In genomic region chr5:14628346-14628745, GRCh38 we compare ENCODE assay signal across 8 cellular contexts. TPM values are rescaled to one million over a fixed set of nuclear protein-coding genes. Genes with fewer than 3 reads are reported as not detected.
A peak's percentile ranks its signal among the peaks of the same experiment; 100 is the strongest.
DNase-seq lines count a peak whose midpoint lies in the region; ATAC-seq and TF ChIP-seq lines count a peak whose summit lies in the region.

No MANE protein-coding gene starts in this region.

- H3K27me3 Mint-ChIP-seq in WTC11 (ENCODE audit: low read depth), result no peaks in the 10 kb centered on the region

- POLR2A ChIA-PET in WTC11 (lab: Charles Lee), result no interaction called here

- no peaks in the 10 kb centered on the region for H3K9me3 Mint-ChIP-seq in WTC11

- no peaks in the 10 kb centered on the region for H3K36me3 Mint-ChIP-seq in WTC11

- TF ChIP-seq CTCF in AG09309 (IDR thresholded peaks at IDR 0.05; ENCODE audit: control insufficient read depth, insufficient read depth, low read depth, low read length, missing control alignments), result no peak
- no peak for TF ChIP-seq CTCF in WTC11 (IDR thresholded peaks at IDR 0.05)
- TF ChIP-seq CTCF in retinal pigment epithelial cell (conservative IDR thresholded peaks at IDR 0.05; ENCODE audit: low read depth, low read length), result no peak

- in situ Hi-C loops in G401 (cut with HindIII; ENCODE audit: low sequenced_read_pairs), result no loop called here

- peak; percentile 53; the same call in 1 of the 2 replicates for ATAC-seq in WTC11
- ATAC-seq in GM21367 (IDR thresholded peaks at IDR 0.05; ENCODE audit: unreplicated experiment), result no peak

- no peak overlapping the region for H3K4me3 Mint-ChIP-seq in WTC11

- H3K27ac Mint-ChIP-seq in WTC11, result no peak overlapping the region

- CTCF ChIA-PET in WTC11 (lab: Charles Lee), result interaction anchor here (0.7 kb wide), 1 partner anchor 264 kb away, joined by 3 read pairs; no protein-coding TSS in a partner anchor

- H3K4me1 Mint-ChIP-seq in WTC11, result peaks cover 4% of the 10 kb centered on the region

- no peak overlapping the region for H3K4me3 ChIP-seq in AG09309 (ENCODE audit: control insufficient read depth, low read depth, low read length)
- no peak overlapping the region for H3K4me3 ChIP-seq in retinal pigment epithelial cell (ENCODE audit: low read length)

- DNase-seq in AG09309 (ENCODE audit: low read depth) (peak; percentile 1), HPDE6-E6E7 (ENCODE audit: extremely low spot score) (peak; percentile 26), WTC11 (ENCODE audit: low spot score) (peak; percentile 65), retinal pigment epithelial cell (ENCODE audit: low read depth) (peak; percentile 24), cerebellar nuclear complex (lab: John Stamatoyannopoulos, UW) (no peak), G401 (ENCODE audit: low spot score) (no peak)
- DNase-seq in effector CD4-positive, alpha-beta T cell, result peak; percentile 22

TF ChIP-seq in WTC11, 78 proteins besides CTCF, POLR2A, EP300 and RAD21:
- TF ChIP-seq ARID4B (CRISPR knock-in tag; IDR thresholded peaks at IDR 0.05; ENCODE audit: borderline replicate concordance) (0 out of 2 replicates have a peak, but pooled peaks have one; percentile 29), ZSCAN18 (CRISPR knock-in tag; IDR thresholded peaks at IDR 0.05) (no peak), NFATC4 (CRISPR knock-in tag; IDR thresholded peaks at IDR 0.05) (no peak), KAT7 (CRISPR knock-in tag; IDR thresholded peaks at IDR 0.05; ENCODE audit: borderline replicate concordance) (no peak), GTF2I (CRISPR knock-in tag; conservative IDR thresholded peaks at IDR 0.05) (no peak), ZNF232 (CRISPR knock-in tag; IDR thresholded peaks at IDR 0.05) (peak; percentile 34; the same call in 1 of the 2 replicates)

RNA-seq across cellular contexts. Expression of gene OTULIN, which starts 36.2 kb away (rescaled TPM):
- total RNA-seq in WTC11 (2021), result 23.0 to 25.0 TPM (median 24.1 TPM) in 3 replicates
- 23.5 and 32.8 TPM in 2 replicates for total RNA-seq in G401 (2014; rRNA removed; shearing (Covaris generic))

RNA-seq across cellular contexts. Expression of gene OTULINL, which starts 46.8 kb away (rescaled TPM):
- total RNA-seq in WTC11 (2021), result 6.6 to 12.3 TPM (median 10.6 TPM) in 3 replicates
- 0.25 and 1.7 TPM in 2 replicates for total RNA-seq in G401 (2014; rRNA removed; shearing (Covaris generic))

Comparison
In these comparisons a context has a peak if more than half of its experiments do, and no peak if none do; other contexts are left out.
1. DNase-seq: peak in AG09309 (single experiment), HPDE6-E6E7 (single experiment), WTC11 (single experiment), effector CD4-positive, alpha-beta T cell (single experiment) and retinal pigment epithelial cell (single experiment); none in cerebellar nuclear complex (0 of 2) and G401 (single experiment).